13 cellular contexts compared by ENCODE assay signal in genomic region chr2:127052068-127052770, GRCh38. TPM values are rescaled to one million over a fixed set of nuclear protein-coding genes. Genes with fewer than 3 reads are reported as not detected.
DNase-seq lines count a peak whose midpoint lies in the region; ATAC-seq and TF ChIP-seq lines count a peak whose summit lies in the region.
"Had no signal": no experiment of that assay in that cellular context is flagged by ENCODE, and none has a peak within 500 bp of the region (broad histone marks: within the 10 kb centered on the region; RNA-seq: fewer than 3 reads in every experiment).

No MANE protein-coding gene starts in this region.

- H3K27me3 ChIP-seq in SK-N-SH (ENCODE audit: insufficient read depth), result no peaks in the 10 kb centered on the region
- no peaks in the 10 kb centered on the region for H3K27me3 ChIP-seq in BLaER1 treated with 17β-estradiol and CSF1 and Interleukin-3, amounts not matched to agents 10 nM and 100 nM
- H3K27me3 ChIP-seq: suprapubic skin had no signal

- DNase-seq in SK-N-SH, result peak; percentile 29
- DNase-seq in glutamatergic neuron, result peak; percentile 24
- DNase-seq in posterior cingulate gyrus, result peak in 6 of 10 donors; percentile 30 to 86 (median 74)
- DNase-seq in germinal center (ENCODE audit: low spot score), result no peak
- DNase-seq: cerebellar nuclear complex, COR-L47, T-helper 9 cell had no signal

- no peak overlapping the region for H2AFZ ChIP-seq in SK-N-SH (ENCODE audit: low read depth)

- no peak overlapping the region for H3K4me3 ChIP-seq in SK-N-SH (ENCODE audit: low read depth in 2 of 2, low read length in 1 of 2)
- H3K4me3 ChIP-seq in BLaER1 treated with 17β-estradiol and CSF1 and Interleukin-3, amounts not matched to agents 10 nM and 100 nM, result no peak overlapping the region
- H3K4me3 ChIP-seq: suprapubic skin had no signal

- H3K4me3 Mint-ChIP-seq in glutamatergic neuron (ENCODE audit: unreplicated experiment), result no peak overlapping the region
- H3K4me3 Mint-ChIP-seq: activated naive CD4-positive, alpha-beta T cell treated with anti-CD3 and anti-CD28 coated beads, Interleukin-2, amount 50 U/mL, for 24 hours had no signal

- H3F3A ChIP-seq in SK-N-SH (replicated peaks; ENCODE audit: insufficient read depth), result no peaks in the 10 kb centered on the region

- no peak overlapping the region for H3K27ac Mint-ChIP-seq in glutamatergic neuron (ENCODE audit: unreplicated experiment)
- H3K27ac Mint-ChIP-seq: activated naive CD4-positive, alpha-beta T cell treated with anti-CD3 and anti-CD28 coated beads, Interleukin-2, amount 50 U/mL, for 24 hours had no signal

- intact Hi-C loops in posterior cingulate gyrus (cut with DNase I), result loop anchor here (10.0 kb wide), 1 partner anchor 53 kb away; the partner anchor contains the start of gene BIN1

- no peak overlapping the region for H3K4me2 ChIP-seq in SK-N-SH
- peak overlapping the region; percentile 74 to 93 (median 84) for H3K4me2 ChIP-seq in BLaER1 treated with 17β-estradiol and CSF1 and Interleukin-3, amounts not matched to agents 10 nM and 100 nM

- TF ChIP-seq RAD21 in SK-N-SH (IDR thresholded peaks at IDR 0.05; ENCODE audit: low read length), result no peak

- 86% methylated on average over 12 of the region's 23 CpGs for WGBS in SK-N-SH (ENCODE audit: low lambda C conversion rate)

- peaks cover 11% of the 10 kb centered on the region for H3K27me3 Mint-ChIP-seq in glutamatergic neuron (ENCODE audit: unreplicated experiment)
- H3K27me3 Mint-ChIP-seq: activated naive CD4-positive, alpha-beta T cell treated with anti-CD3 and anti-CD28 coated beads, Interleukin-2, amount 50 U/mL, for 24 hours had no signal

- H3K9me3 Mint-ChIP-seq in glutamatergic neuron (ENCODE audit: unreplicated experiment), result no peaks in the 10 kb centered on the region
- H3K9me3 Mint-ChIP-seq: activated naive CD4-positive, alpha-beta T cell treated with anti-CD3 and anti-CD28 coated beads, Interleukin-2, amount 50 U/mL, for 24 hours had no signal

- H3K4me1 ChIP-seq in SK-N-SH (ENCODE audit: control insufficient read depth in 1 of 2, insufficient read depth in 2 of 2, low read depth in 1 of 2, low read length in 1 of 2), result peaks cover 0 to 4% of the 10 kb centered on the region in 2 experiments; a peak in 1 of 4 replicates
- H3K4me1 ChIP-seq in BLaER1 treated with 17β-estradiol and CSF1 and Interleukin-3, amounts not matched to agents 10 nM and 100 nM, result peaks cover 26 to 66% (median 57%) of the 10 kb centered on the region in 10 experiments

- H3K27ac ChIP-seq in SK-N-SH (ENCODE audit: low read depth in 2 of 2, low read length in 1 of 2), result no peak overlapping the region
- peak overlapping the region in 7 of 11 experiments; percentile 10 to 54 (median 34); a peak in 9 of 22 replicates for H3K27ac ChIP-seq in BLaER1 treated with 17β-estradiol and CSF1 and Interleukin-3, amounts not matched to agents 10 nM and 100 nM
- H3K27ac ChIP-seq: suprapubic skin had no signal

- H3K4me1 Mint-ChIP-seq in glutamatergic neuron (ENCODE audit: low read depth, unreplicated experiment), result peaks cover 9% of the 10 kb centered on the region

- no peaks in the 10 kb centered on the region for H3K79me2 ChIP-seq in SK-N-SH (ENCODE audit: insufficient read depth)

- TF ChIP-seq CTCF in SK-N-SH (IDR thresholded peaks at IDR 0.05) (no peak), glutamatergic neuron (IDR thresholded peaks at IDR 0.05; ENCODE audit: partially characterized antibody, unreplicated experiment) (no peak)

- peaks cover 3% of the 10 kb centered on the region for H3K36me3 Mint-ChIP-seq in glutamatergic neuron (ENCODE audit: unreplicated experiment)

- H3K36me3 ChIP-seq in SK-N-SH (replicated peaks in 1 of 2; ENCODE audit: control insufficient read depth in 1 of 2, insufficient read depth in 2 of 2, low read length in 1 of 2), result peaks cover 0 to 2% of the 10 kb centered on the region in 2 experiments
- peaks cover 9 to 71% (median 45%) of the 10 kb centered on the region in 11 experiments for H3K36me3 ChIP-seq in BLaER1 treated with 17β-estradiol and CSF1 and Interleukin-3, amounts not matched to agents 10 nM and 100 nM

- CTCF ChIA-PET in SK-N-SH (lab: Yijun Ruan, JAX), result interaction anchor here (0.7 to 3.0 kb wide), 6 partner anchors 15 to 122 kb away, joined by 3 to 21 read pairs (median 8); no protein-coding TSS in a partner anchor

- no peak for TF ChIP-seq EP300 in SK-N-SH (IDR thresholded peaks at IDR 0.05; ENCODE audit: borderline replicate concordance in 1 of 2, low read depth in 1 of 2, low read length in 1 of 2)

- POLR2A ChIA-PET in SK-N-SH (lab: Yijun Ruan, JAX), result interaction anchor here (1.2 kb wide), 1 partner anchor 9 kb away, joined by 4 read pairs; no protein-coding TSS in a partner anchor

- no peak for ATAC-seq in SK-N-SH treated with all-trans-retinoic acid at 6 μM for 48 hours
- ATAC-seq in HG03108 (IDR thresholded peaks at IDR 0.05; ENCODE audit: unreplicated experiment), result no peak
- ATAC-seq in HG03565 (IDR thresholded peaks at IDR 0.05; ENCODE audit: unreplicated experiment), result no peak

- no peaks in the 10 kb centered on the region for H3K9me3 ChIP-seq in SK-N-SH
- H3K9me3 ChIP-seq in BLaER1 treated with 17β-estradiol and CSF1 and Interleukin-3, amounts not matched to agents 10 nM and 100 nM (replicated peaks in 1 of 11), result no peaks in the 10 kb centered on the region; a peak in 1 of 22 replicates
- H3K9me3 ChIP-seq: suprapubic skin had no signal

- H3K9ac ChIP-seq in SK-N-SH, result no peak overlapping the region
- peak overlapping the region in 7 of 11 experiments; percentile 9 to 49 (median 29); a peak in 8 of 22 replicates for H3K9ac ChIP-seq in BLaER1 treated with 17β-estradiol and CSF1 and Interleukin-3, amounts not matched to agents 10 nM and 100 nM

- no peaks in the 10 kb centered on the region for H4K20me1 ChIP-seq in SK-N-SH (ENCODE audit: insufficient read depth)
- H4K20me1 ChIP-seq in BLaER1 treated with 17β-estradiol and CSF1 and Interleukin-3, amounts not matched to agents 10 nM and 100 nM, result peaks cover 0 to 68% (median 49%) of the 10 kb centered on the region in 11 experiments; a peak in 19 of 22 replicates

- no peaks in the 10 kb centered on the region for H3K9me2 ChIP-seq in SK-N-SH

TF ChIP-seq in SK-N-SH, 30 proteins besides CTCF, POLR2A, EP300 and RAD21 (continues in another document):
- no peak for TF ChIP-seq YY1 (IDR thresholded peaks at IDR 0.05; ENCODE audit: low read depth)
- TF ChIP-seq RFX5 (IDR thresholded peaks at IDR 0.05; ENCODE audit: low read length), result no peak
- TF ChIP-seq TEAD4 (IDR thresholded peaks at IDR 0.05; ENCODE audit: borderline replicate concordance, insufficient read depth), result no peak
- TF ChIP-seq POLR2AphosphoS5 (IDR thresholded peaks at IDR 0.05; ENCODE audit: low read depth, low read length), result no peak
- no peak for TF ChIP-seq RCOR1 (IDR thresholded peaks at IDR 0.05; ENCODE audit: low read length)
- TF ChIP-seq USF1 (IDR thresholded peaks at IDR 0.05; ENCODE audit: borderline replicate concordance, low read depth), result no peak

TF ChIP-seq in SK-N-SH treated with all-trans-retinoic acid at 6 μM for 48 hours, 23 proteins besides CTCF, POLR2A, EP300 and RAD21:
- TF ChIP-seq ZNF8 (CRISPR knock-in tag; IDR thresholded peaks at IDR 0.05) (no peak), GLIS3 (CRISPR knock-in tag; IDR thresholded peaks at IDR 0.05) (no peak), CSDC2 (CRISPR knock-in tag; IDR thresholded peaks at IDR 0.05) (no peak)

RNA-seq across cellular contexts. Expression of gene BIN1, which starts 54.7 kb away (rescaled TPM):
- polyA plus RNA-seq in SK-N-SH (2012; rRNA removed), result 31.5 and 40.3 TPM in 2 replicates
- polyA plus RNA-seq in SK-N-SH (2012; cell fraction: cytosol; rRNA removed), result 20.0 and 26.8 TPM in 2 replicates
- 38.8 and 49.6 TPM in 2 replicates for polyA plus RNA-seq in SK-N-SH (2012; cell fraction: nucleus; rRNA removed)
- total RNA-seq in glutamatergic neuron (ENCODE audit: unreplicated experiment), result 176 TPM

Comparison
In these comparisons a context has a peak if more than half of its experiments do, and no peak if none do; other contexts are left out.
1. H3K27ac ChIP-seq: peak in BLaER1 treated with 17β-estradiol and CSF1 and Interleukin-3, amounts not matched to agents 10 nM and 100 nM (7 of 11); none in SK-N-SH (0 of 2).